ENCODE assay signal across 31 cellular contexts in genomic region chrX:101362116-101362515, GRCh38. TPM values are rescaled to one million over a fixed set of nuclear protein-coding genes. Genes with fewer than 3 reads are reported as not detected.
"Had no signal": no experiment of that assay in that cellular context is flagged by ENCODE, and none has a peak within 500 bp of the region (broad histone marks: within the 10 kb centered on the region; RNA-seq: fewer than 3 reads in every experiment).

No MANE protein-coding gene starts in this region.

- H3K4me1 ChIP-seq: lower lobe of right lung, neural progenitor cell, parathyroid adenoma, right atrium auricular region, right lobe of liver, tibial nerve, upper lobe of left lung, vagina had no signal

- H3K27me3 ChIP-seq: hepatocyte, neural progenitor cell, neutrophil, right atrium auricular region, right lobe of liver, upper lobe of left lung, vagina had no signal

- H3K27ac ChIP-seq: hepatocyte, lower lobe of right lung, neural progenitor cell, neutrophil, parathyroid adenoma, right atrium auricular region, right lobe of liver, tibial nerve, upper lobe of left lung, vagina had no signal

- H3K4me3 ChIP-seq: hepatocyte, lower lobe of right lung, neural progenitor cell, right atrium auricular region, right lobe of liver, smooth muscle cell, tibial nerve, upper lobe of left lung, vagina had no signal

- DNase-seq: islet precursor cell; kidney glomerular epithelial cell; left cardiac atrium; lower lobe of right lung; mammary epithelial cell; mesenchymal stem cell; naive B cell; natural killer cell; nephron progenitor cell; occipital lobe; right lobe of liver; stimulated activated CD4-positive, alpha-beta T cell treated with anti-CD3 and anti-CD28 coated beads, Interleukin-1b, Interleukin-23, amount 100 ng/mL, for 48 hours; stimulated activated CD4-positive, alpha-beta T cell treated with anti-CD3 and anti-CD28 coated beads, Interleukin-2, amount 100 ng/mL, for 48 hours; stimulated activated CD4-positive, alpha-beta T cell treated with anti-CD3 and anti-CD28 coated beads, Interleukin-4, amount 100 ng/mL, for 4 hours; stimulated activated CD8-positive, alpha-beta memory T cell treated with anti-CD3 and anti-CD28 coated beads, Interleukin-4, amount 100 ng/mL, for 48 hours; stimulated activated naive CD4-positive, alpha-beta T cell treated with Interleukin-2 at 50 U/mL for 16 hours; stimulated activated naive CD8-positive, alpha-beta T cell treated with anti-CD3 and anti-CD28 coated beads, Interleukin-15, amount 100 ng/mL, for 72 hours; substantia nigra; upper lobe of left lung had no signal

- H3K9me3 ChIP-seq: lower lobe of right lung, neutrophil, right atrium auricular region, right lobe of liver, tibial nerve, upper lobe of left lung, vagina had no signal

- H3K9ac ChIP-seq: neural progenitor cell, parathyroid adenoma had no signal

- H3K36me3 ChIP-seq: lower lobe of right lung, neural progenitor cell, right atrium auricular region, right lobe of liver, tibial nerve, upper lobe of left lung, vagina had no signal

- ATAC-seq: left cardiac atrium; left lobe of liver; lower lobe of right lung; natural killer cell; right lobe of liver; stimulated activated memory B cell treated with anti-CD40 and anti-IgM and Interleukin-4, amounts not matched to agents 10 μg/mL and 1 μg/mL and 100 μg/mL, for 72 hours; stimulated activated naive CD8-positive, alpha-beta T cell treated with anti-CD3 and anti-CD28 coated beads, Interleukin-15, amount 100 ng/mL, for 72 hours had no signal

- H3K79me2 ChIP-seq: hepatocyte, parathyroid adenoma had no signal

- H3K4me2 ChIP-seq: hepatocyte, neural progenitor cell, smooth muscle cell had no signal

RNA-seq across cellular contexts. Expression of gene BTK, which starts 23.9 kb away (rescaled TPM):
- total RNA-seq: osteocyte, renal cortical epithelial cell, smooth muscle cell had no signal
- polyA plus RNA-seq: mammary epithelial cell had no signal
